8 cellular contexts compared by ENCODE assay signal in the genomic region with DNA sequence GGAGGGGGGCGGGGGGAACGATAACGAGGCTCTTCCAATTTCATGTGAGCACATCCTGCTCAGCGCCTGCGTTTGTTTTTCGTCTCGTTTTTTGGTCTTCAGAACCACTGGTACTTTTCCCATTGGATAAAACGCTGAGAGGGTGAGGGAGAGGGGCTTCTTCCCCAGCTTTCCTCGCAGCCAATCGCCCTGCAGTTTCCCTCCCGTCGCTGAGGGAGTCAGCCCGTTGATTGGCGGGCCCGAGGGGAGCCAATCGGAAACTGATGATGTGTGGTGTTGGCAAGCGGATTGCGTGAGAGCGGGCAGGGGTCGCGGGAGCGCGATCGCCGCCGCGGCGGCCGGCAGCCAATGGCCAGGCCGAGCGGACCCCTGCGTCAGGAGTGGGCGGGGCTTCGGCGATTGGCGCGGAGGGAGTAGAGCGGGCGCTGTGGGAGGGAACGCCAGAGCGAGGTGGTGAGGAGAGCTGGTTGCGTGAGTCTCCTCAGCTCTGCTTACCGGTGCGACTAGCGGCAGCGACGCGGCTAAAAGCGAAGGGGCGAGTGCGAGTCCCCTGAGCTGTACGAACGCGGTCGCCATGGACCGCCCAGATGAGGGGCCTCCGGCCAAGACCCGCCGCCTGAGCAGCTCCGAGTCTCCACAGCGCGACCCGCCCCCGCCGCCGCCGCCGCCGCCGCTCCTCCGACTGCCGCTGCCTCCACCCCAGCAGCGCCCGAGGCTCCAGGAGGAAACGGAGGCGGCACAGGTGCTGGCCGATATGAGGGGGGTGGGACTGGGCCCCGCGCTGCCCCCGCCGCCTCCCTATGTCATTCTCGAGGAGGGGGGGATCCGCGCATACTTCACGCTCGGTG. TPM values are rescaled to one million over a fixed set of nuclear protein-coding genes. Genes with fewer than 3 reads are reported as not detected.
DNase-seq lines count a peak whose midpoint lies in the region; TF ChIP-seq lines count a peak whose summit lies in the region.

TSS of gene TSPYL2 (plus strand) at position 443 of the 848 bp plus-strand sequence. CDS start at position 575, 132 bp downstream.

- H3K4me1 Mint-ChIP-seq in nephron, result peaks cover 33% of the 10 kb centered on the region
- H3K4me1 Mint-ChIP-seq in stimulated activated naive CD8-positive, alpha-beta T cell treated with anti-CD3 and anti-CD28 coated beads, Interleukin-15, Interleukin-2, amounts not matched to agents 100 ng/mL and 50 ng/mL, for 24 hours (ENCODE audit: low read depth), result peaks cover 50% of the 10 kb centered on the region

- H3K9me3 Mint-ChIP-seq in nephron, result peaks cover 16% of the 10 kb centered on the region
- H3K9me3 Mint-ChIP-seq in stimulated activated naive CD8-positive, alpha-beta T cell treated with anti-CD3 and anti-CD28 coated beads, Interleukin-15, Interleukin-2, amounts not matched to agents 100 ng/mL and 50 ng/mL, for 24 hours, result no peaks in the 10 kb centered on the region

- TF ChIP-seq CTCF in fibroblast of the aortic adventitia (IDR thresholded peaks at IDR 0.05; ENCODE audit: insufficient read depth, low read length) (no peak), nephron (IDR thresholded peaks at IDR 0.05; ENCODE audit: unreplicated experiment in 3 of 3) (no peak)

- H3K36me3 Mint-ChIP-seq in nephron (ENCODE audit: low read depth), result peaks cover 28% of the 10 kb centered on the region
- H3K36me3 Mint-ChIP-seq in stimulated activated naive CD8-positive, alpha-beta T cell treated with anti-CD3 and anti-CD28 coated beads, Interleukin-15, Interleukin-2, amounts not matched to agents 100 ng/mL and 50 ng/mL, for 24 hours (ENCODE audit: low read depth), result peaks cover 26% of the 10 kb centered on the region

- peaks cover 2% of the 10 kb centered on the region for H3K36me3 ChIP-seq in H7 (replicated peaks; ENCODE audit: control insufficient read depth, insufficient read depth, low read length)

- peak within 1 kb of the TSS; percentile 96 to 99 (median 98) for H3K27ac Mint-ChIP-seq in nephron
- H3K27ac Mint-ChIP-seq in stimulated activated naive CD8-positive, alpha-beta T cell treated with anti-CD3 and anti-CD28 coated beads, Interleukin-15, Interleukin-2, amounts not matched to agents 100 ng/mL and 50 ng/mL, for 24 hours, result peak within 1 kb of the TSS; percentile 92

- H3K4me3 Mint-ChIP-seq in nephron, result peak within 1 kb of the TSS; percentile 89 to 92 (median 90)
- peak within 1 kb of the TSS; percentile 91 for H3K4me3 Mint-ChIP-seq in stimulated activated naive CD8-positive, alpha-beta T cell treated with anti-CD3 and anti-CD28 coated beads, Interleukin-15, Interleukin-2, amounts not matched to agents 100 ng/mL and 50 ng/mL, for 24 hours

- peaks cover 1% of the 10 kb centered on the region for H3K27me3 ChIP-seq in H7 (ENCODE audit: control insufficient read depth, insufficient read depth, low read length)

- H3K27me3 Mint-ChIP-seq in nephron (ENCODE audit: low read depth), result no peaks in the 10 kb centered on the region
- H3K27me3 Mint-ChIP-seq in stimulated activated naive CD8-positive, alpha-beta T cell treated with anti-CD3 and anti-CD28 coated beads, Interleukin-15, Interleukin-2, amounts not matched to agents 100 ng/mL and 50 ng/mL, for 24 hours, result no peaks in the 10 kb centered on the region

- DNase-seq in ELF-1 (ENCODE audit: low read depth, low spot score) (peak; percentile 100), H7 (peak; percentile 95), M059J (ENCODE audit: low read depth) (peak; percentile 97), SHP77 (lab: John Stamatoyannopoulos, UW) (peak; percentile 99 to 100), fibroblast of the aortic adventitia (ENCODE audit: low read depth) (peak; percentile 97)
- DNase-seq in activated effector memory CD4-positive, alpha-beta T cell treated with Interleukin-2 at 50 U/mL for 16 hours, result peak; percentile 92

- H3K4me3 ChIP-seq in H7 (ENCODE audit: insufficient read depth, low read depth, low read length) (peak within 1 kb of the TSS; percentile 64), fibroblast of the aortic adventitia (ENCODE audit: low read depth, low read length) (peak within 1 kb of the TSS; percentile 82)

RNA-seq across cellular contexts. Expression of gene TSPYL2, which starts in this region (rescaled TPM):
- total RNA-seq in H7 (2014; rRNA removed; shearing (Covaris generic)), result 7.6 and 11.2 TPM in 2 replicates
- total RNA-seq in M059J (2014; rRNA removed; shearing (Covaris generic)), result 4.9 and 18.5 TPM in 2 replicates
- 15.2 and 17.5 TPM in 2 replicates for total RNA-seq in fibroblast of the aortic adventitia (ENCODE audit: low replicate concordance)

Comparison
In these comparisons a context has a peak if more than half of its experiments do, and no peak if none do; other contexts are left out.
1. Peak in every context shown above with its lines: DNase-seq and H3K4me3 ChIP-seq.